ENCODE assay signal across 8 cellular contexts in the genomic region with DNA sequence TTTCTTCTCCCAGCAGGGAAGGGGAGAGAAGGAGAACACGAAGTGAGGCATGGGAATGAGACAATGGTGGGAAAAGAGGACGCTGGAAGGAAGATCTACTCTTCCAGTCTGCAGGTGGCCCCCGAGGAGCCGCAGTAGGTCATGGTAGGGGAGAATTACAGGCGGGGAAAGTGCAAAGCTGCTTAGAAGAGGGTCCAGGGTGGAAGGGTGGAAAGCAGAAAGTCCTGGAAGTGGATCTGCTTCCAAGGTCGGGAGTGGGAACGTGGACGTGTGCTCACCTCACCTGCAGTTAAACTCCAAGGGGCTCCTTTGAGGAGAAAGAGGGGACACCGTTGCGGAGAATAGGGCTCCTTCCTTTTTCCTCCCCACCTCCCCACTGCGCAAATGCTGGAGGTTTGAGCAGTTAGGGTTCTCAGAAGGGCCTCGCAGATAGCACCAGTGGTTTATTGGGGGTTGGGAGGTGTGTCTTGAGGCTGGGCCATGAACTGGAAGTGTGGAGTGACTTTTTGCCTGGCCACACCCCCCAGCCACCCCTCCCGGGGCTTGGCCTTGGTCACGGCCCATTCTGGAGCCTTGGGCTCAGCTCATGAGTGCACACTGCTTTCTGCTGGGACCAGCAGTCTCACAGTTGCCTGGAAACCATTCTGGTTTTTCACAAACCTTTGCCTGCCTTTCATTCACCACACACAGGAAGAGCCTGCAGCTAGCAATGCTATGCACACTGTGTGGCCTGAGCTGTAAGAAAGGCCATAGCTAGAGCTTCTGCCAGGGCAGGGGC.
A peak's percentile ranks its signal among the peaks of the same experiment; 100 is the strongest.
DNase-seq lines count a peak whose midpoint lies in the region; ATAC-seq lines count a peak whose summit lies in the region.

No MANE protein-coding gene starts in this region.

- no peaks in the 10 kb centered on the region for H3K36me3 ChIP-seq in effector memory CD4-positive, alpha-beta T cell (ENCODE audit: control insufficient read depth, insufficient read depth, low read length)

- H3K27ac ChIP-seq in effector memory CD4-positive, alpha-beta T cell (ENCODE audit: insufficient read depth, low read length, poor library complexity, severe bottlenecking), result peak overlapping the region; percentile 40

- H3K4me1 ChIP-seq in effector memory CD4-positive, alpha-beta T cell (ENCODE audit: control insufficient read depth, insufficient read depth, low read length, poor library complexity, severe bottlenecking), result peaks cover 40% of the 10 kb centered on the region

- peak overlapping the region; percentile 23 for H3K4me3 ChIP-seq in effector memory CD4-positive, alpha-beta T cell (ENCODE audit: insufficient read depth, low read depth, low read length, poor library complexity, severe bottlenecking)

- DNase-seq in effector memory CD4-positive, alpha-beta T cell, result peak; percentile 41 to 57 (median 50)
- peak; percentile 32 for DNase-seq in stimulated activated CD8-positive, alpha-beta memory T cell treated with anti-CD3 and anti-CD28 coated beads, Interleukin-4, amount 100 ng/mL, for 24 hours (ENCODE audit: low read depth)
- DNase-seq in glomerular visceral epithelial cell (ENCODE audit: extremely low spot score), result no peak
- DNase-seq in NCI-H774 (lab: John Stamatoyannopoulos, UW), result no peak
- no peak for DNase-seq in dedifferentiated amniotic fluid mesenchymal stem cell (ENCODE audit: extremely low spot score)

- ATAC-seq in GM18502 (IDR thresholded peaks at IDR 0.05; ENCODE audit: poor library complexity, unreplicated experiment) (peak; percentile 58), HG03045 (IDR thresholded peaks at IDR 0.05; ENCODE audit: unreplicated experiment) (peak; percentile 65)
- peak; percentile 63 to 77 for ATAC-seq in activated CD4-positive, CD25-positive, alpha-beta regulatory T cell treated with anti-CD3 and anti-CD28 coated beads, Interleukin-2, amount 50 U/mL, for 24 hours

- no peaks in the 10 kb centered on the region for H3K9me3 ChIP-seq in effector memory CD4-positive, alpha-beta T cell (ENCODE audit: control insufficient read depth, low read length)

- H3K27me3 ChIP-seq in effector memory CD4-positive, alpha-beta T cell (replicated peaks; ENCODE audit: control insufficient read depth, insufficient read depth, low read length, poor library complexity, severe bottlenecking), result no peaks in the 10 kb centered on the region

Comparison
In these comparisons a context has a peak if more than half of its experiments do, and no peak if none do; other contexts are left out.
1. DNase-seq: peak in effector memory CD4-positive, alpha-beta T cell (3 of 3) and stimulated activated CD8-positive, alpha-beta memory T cell treated with anti-CD3 and anti-CD28 coated beads, Interleukin-4, amount 100 ng/mL, for 24 hours (single experiment); none in glomerular visceral epithelial cell (single experiment), NCI-H774 (single experiment) and dedifferentiated amniotic fluid mesenchymal stem cell (single experiment).
2. Peak in every context shown above with its lines, with median percentiles within 50 percentile points of each other: ATAC-seq.